Comparison of ENCODE assay signal across 8 cellular contexts in the genomic region with DNA sequence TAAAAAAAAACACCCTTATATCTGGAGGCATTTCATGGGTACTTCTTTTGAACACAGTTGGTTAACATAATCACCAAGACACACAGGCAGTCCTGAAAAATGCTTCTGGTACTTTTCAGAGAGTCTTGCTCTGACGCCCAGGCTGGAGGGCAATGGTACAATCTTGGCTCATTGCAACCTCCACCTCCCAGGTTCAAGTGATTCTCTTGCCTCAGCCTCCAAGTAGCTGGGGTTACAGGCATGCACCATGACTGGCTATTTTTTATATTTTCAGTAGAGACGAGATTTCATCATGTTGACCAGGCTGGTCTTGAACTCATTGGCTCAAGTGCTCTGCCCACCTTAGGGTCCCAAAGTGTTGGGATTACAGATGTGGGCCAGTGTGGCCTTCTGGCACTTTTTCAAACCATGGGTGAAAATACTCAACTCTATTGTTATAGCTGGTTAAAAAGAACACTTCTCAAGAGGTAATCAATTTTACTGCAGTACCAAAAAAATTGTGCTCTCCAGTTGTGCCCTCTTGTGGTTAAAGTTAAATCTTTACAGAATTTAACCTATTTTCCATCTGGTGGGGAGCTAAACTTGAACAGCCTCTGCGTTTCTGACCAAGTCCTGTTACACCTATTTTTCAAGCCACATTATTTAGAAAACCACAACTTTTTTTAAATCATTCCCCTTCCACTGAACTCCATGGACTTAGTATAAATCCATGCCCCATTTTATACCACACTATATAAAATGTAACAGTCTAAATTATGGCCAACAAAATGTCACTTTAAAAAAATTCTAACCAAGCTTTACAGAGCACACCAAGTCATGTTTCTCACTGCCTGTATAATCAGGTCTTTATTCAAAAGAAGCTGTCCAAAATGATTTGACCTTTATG. TPM values are rescaled to one million over a fixed set of nuclear protein-coding genes. Genes with fewer than 3 reads are reported as not detected.
A peak's percentile ranks its signal among the peaks of the same experiment; 100 is the strongest.
DNase-seq lines count a peak whose midpoint lies in the region; ATAC-seq and TF ChIP-seq lines count a peak whose summit lies in the region.

No MANE protein-coding gene starts in this region.

- no peak overlapping the region for H3K9ac ChIP-seq in OCI-LY3 (ENCODE audit: low read length)

- no peak overlapping the region for H2AFZ ChIP-seq in OCI-LY3 (ENCODE audit: low read depth, low read length)

- H3K27ac ChIP-seq in OCI-LY3 (ENCODE audit: low read length) (peak overlapping the region; percentile 60), neutrophil (peak overlapping the region; percentile 86)

- H4K20me1 ChIP-seq in OCI-LY3 (ENCODE audit: insufficient read depth, low read length): peaks cover 29% of the 10 kb centered on the region

- no peaks in the 10 kb centered on the region for H3K9me3 Mint-ChIP-seq in activated naive CD4-positive, alpha-beta T cell treated with anti-CD3 and anti-CD28 coated beads, Interleukin-2, amount 50 U/mL, for 24 hours
- H3K9me3 Mint-ChIP-seq in chondrocyte (ENCODE audit: low read depth): no peaks in the 10 kb centered on the region

- H3K27ac Mint-ChIP-seq in activated naive CD4-positive, alpha-beta T cell treated with anti-CD3 and anti-CD28 coated beads, Interleukin-2, amount 50 U/mL, for 24 hours: peak overlapping the region; percentile 97
- peak overlapping the region; percentile 92 for H3K27ac Mint-ChIP-seq in chondrocyte (ENCODE audit: unreplicated experiment)

- peak; percentile 48 for TF ChIP-seq CTCF in OCI-LY3 (IDR thresholded peaks at IDR 0.05; ENCODE audit: low read depth, low read length)
- peak; percentile 78 for TF ChIP-seq CTCF in chondrocyte (IDR thresholded peaks at IDR 0.05)
- TF ChIP-seq CTCF in neutrophil (IDR thresholded peaks at IDR 0.05): no peak

- DNase-seq in activated naive CD4-positive, alpha-beta T cell treated with Interleukin-2 at 50 U/mL for 16 hours: no peak
- DNase-seq in chondrocyte (ENCODE audit: low spot score): no peak

- H3K27me3 ChIP-seq in OCI-LY3 (ENCODE audit: low read depth, low read length) (no peaks in the 10 kb centered on the region), neutrophil (no peaks in the 10 kb centered on the region)

- H3K4me1 ChIP-seq in OCI-LY3 (ENCODE audit: low read length): peaks cover 27% of the 10 kb centered on the region
- H3K4me1 ChIP-seq in neutrophil (ENCODE audit: control insufficient read depth in 1 of 2, insufficient read depth in 1 of 2, low read depth in 1 of 2, low read length in 1 of 2): peaks cover 29 to 43% of the 10 kb centered on the region in 2 experiments

- H3K4me1 Mint-ChIP-seq in activated naive CD4-positive, alpha-beta T cell treated with anti-CD3 and anti-CD28 coated beads, Interleukin-2, amount 50 U/mL, for 24 hours: peaks cover 68% of the 10 kb centered on the region
- peaks cover 34% of the 10 kb centered on the region for H3K4me1 Mint-ChIP-seq in chondrocyte (ENCODE audit: low read depth)

- H3K79me2 ChIP-seq in OCI-LY3 (ENCODE audit: low read length): peaks cover 50% of the 10 kb centered on the region

- H3K4me2 ChIP-seq in OCI-LY3 (ENCODE audit: low read length): no peak overlapping the region

- peak overlapping the region; percentile 96 for H3K4me3 Mint-ChIP-seq in activated naive CD4-positive, alpha-beta T cell treated with anti-CD3 and anti-CD28 coated beads, Interleukin-2, amount 50 U/mL, for 24 hours
- H3K4me3 Mint-ChIP-seq in chondrocyte (ENCODE audit: unreplicated experiment): no peak overlapping the region

- peaks cover 45% of the 10 kb centered on the region for H3K36me3 Mint-ChIP-seq in activated naive CD4-positive, alpha-beta T cell treated with anti-CD3 and anti-CD28 coated beads, Interleukin-2, amount 50 U/mL, for 24 hours
- peaks cover 37% of the 10 kb centered on the region for H3K36me3 Mint-ChIP-seq in chondrocyte (ENCODE audit: low read depth)

- no peaks in the 10 kb centered on the region for H3K27me3 Mint-ChIP-seq in activated naive CD4-positive, alpha-beta T cell treated with anti-CD3 and anti-CD28 coated beads, Interleukin-2, amount 50 U/mL, for 24 hours
- H3K27me3 Mint-ChIP-seq in chondrocyte (ENCODE audit: low read depth): no peaks in the 10 kb centered on the region

- H3K4me3 ChIP-seq in OCI-LY3 (ENCODE audit: low read length): no peak overlapping the region
- H3K4me3 ChIP-seq in neutrophil (ENCODE audit: low read depth in 1 of 2, low read length in 1 of 2): no peak overlapping the region

- H3K36me3 ChIP-seq in OCI-LY3 (replicated peaks; ENCODE audit: low read depth, low read length): peaks cover 81% of the 10 kb centered on the region
- H3K36me3 ChIP-seq in neutrophil: peaks cover 29% of the 10 kb centered on the region

- H3K9me3 ChIP-seq in OCI-LY3 (ENCODE audit: insufficient read depth, low read length): no peaks in the 10 kb centered on the region
- no peaks in the 10 kb centered on the region for H3K9me3 ChIP-seq in neutrophil

- ATAC-seq in HG03025 (IDR thresholded peaks at IDR 0.05; ENCODE audit: low FRiP score, unreplicated experiment) (no peak), GM19023 (IDR thresholded peaks at IDR 0.05; ENCODE audit: unreplicated experiment) (no peak), HG02798 (IDR thresholded peaks at IDR 0.05; ENCODE audit: poor library complexity, unreplicated experiment) (no peak)

RNA-seq across cellular contexts. Expression of a gene that starts 1.2 kb away (rescaled TPM):
- total RNA-seq in chondrocyte: 13.9 to 27.7 TPM (median 15.0 TPM) in 3 replicates

RNA-seq across cellular contexts. Expression of a gene that starts 5.9 kb away (rescaled TPM):
- 1,774 to 1,912 TPM (median 1,787 TPM) in 3 replicates for total RNA-seq in chondrocyte

RNA-seq across cellular contexts. Expression of a gene that starts 6.4 kb away (rescaled TPM):
- total RNA-seq in chondrocyte: 10.0 to 17.5 TPM (median 11.0 TPM) in 3 replicates
